ENCODE assay signal across 14 cellular contexts in genomic region chr3:52058111-52058510, GRCh38. TPM values are rescaled to one million over a fixed set of nuclear protein-coding genes. Genes with fewer than 3 reads are reported as not detected.
DNase-seq lines count a peak whose midpoint lies in the region; FAIRE-seq and TF ChIP-seq lines count a peak whose summit lies in the region.
"Had no signal": no experiment of that assay in that cellular context is flagged by ENCODE, and none has a peak within 500 bp of the region (broad histone marks: within the 10 kb centered on the region; RNA-seq: fewer than 3 reads in every experiment).

No MANE protein-coding gene starts in this region.

- H3K27me3 ChIP-seq in MM.1S (replicated peaks; ENCODE audit: insufficient read depth, low read length), result no peaks in the 10 kb centered on the region
- peaks cover 0 to 42% (median 0%) of the 10 kb centered on the region in 3 experiments for H3K27me3 ChIP-seq in neuronal stem cell (ENCODE audit: control insufficient read depth in 3 of 3, insufficient read depth in 3 of 3, low read depth in 1 of 3, low read length in 3 of 3)
- H3K27me3 ChIP-seq in tibial nerve, result no peaks in the 10 kb centered on the region
- H3K27me3 ChIP-seq: SJCRH30 had no signal

- H2BK120ac ChIP-seq in neuronal stem cell (ENCODE audit: low read depth, low read length), result no peak overlapping the region

- H2AFZ ChIP-seq in MM.1S (ENCODE audit: low read length), result peak overlapping the region; percentile 96
- peak overlapping the region; percentile 97 for H2AFZ ChIP-seq in neuronal stem cell (ENCODE audit: low read length)

- H2BK5ac ChIP-seq in neuronal stem cell (ENCODE audit: low read length), result no peak overlapping the region

- H4K20me1 ChIP-seq in MM.1S (ENCODE audit: insufficient read depth, low read length), result no peaks in the 10 kb centered on the region

- peak overlapping the region; percentile 77 for H2AK5ac ChIP-seq in neuronal stem cell (ENCODE audit: low read depth, low read length)

- H3K27me3 Mint-ChIP-seq in chondrocyte (ENCODE audit: low read depth), result no peaks in the 10 kb centered on the region

- H3K9me2 ChIP-seq in MM.1S (replicated peaks; ENCODE audit: insufficient read depth, low read length), result no peaks in the 10 kb centered on the region

- peak overlapping the region; percentile 40 for H3K18ac ChIP-seq in neuronal stem cell (ENCODE audit: low read length)

- no peak for TF ChIP-seq CTCF in MM.1S (IDR thresholded peaks at IDR 0.05; ENCODE audit: low read length)
- TF ChIP-seq CTCF in chondrocyte (IDR thresholded peaks at IDR 0.05), result no peak
- no peak for TF ChIP-seq CTCF in tibial nerve (IDR thresholded peaks at IDR 0.05)

- H3K27ac Mint-ChIP-seq in chondrocyte (ENCODE audit: unreplicated experiment), result no peak overlapping the region

- H3K9me3 ChIP-seq in MM.1S (replicated peaks; ENCODE audit: insufficient read depth, low read length), result no peaks in the 10 kb centered on the region
- no peaks in the 10 kb centered on the region for H3K9me3 ChIP-seq in neuronal stem cell (replicated peaks in 1 of 2; ENCODE audit: control insufficient read depth in 2 of 2, insufficient read depth in 1 of 2, low read depth in 1 of 2, low read length in 2 of 2)
- H3K9me3 ChIP-seq in tibial nerve, result no peaks in the 10 kb centered on the region
- H3K9me3 ChIP-seq: SJCRH30 had no signal

- no peak overlapping the region for H4K8ac ChIP-seq in neuronal stem cell (ENCODE audit: low read depth, low read length)

- peaks cover 9% of the 10 kb centered on the region for H3K79me1 ChIP-seq in neuronal stem cell (ENCODE audit: low read depth, low read length)

- peak overlapping the region; percentile 70 for H3K4me3 Mint-ChIP-seq in chondrocyte (ENCODE audit: unreplicated experiment)

- no peaks in the 10 kb centered on the region for H3K9me3 Mint-ChIP-seq in chondrocyte (ENCODE audit: low read depth)

- H3K36me3 Mint-ChIP-seq in chondrocyte (ENCODE audit: low read depth), result peaks cover 7% of the 10 kb centered on the region

- H3K27ac ChIP-seq in MM.1S (ENCODE audit: low read length) (no peak overlapping the region), neuronal stem cell (replicated peaks; ENCODE audit: low read length) (no peak overlapping the region), tibial nerve (peak overlapping the region in 2 of 4 donors; percentile 63 to 93)
- H3K27ac ChIP-seq: SJCRH30 had no signal

- no peak overlapping the region for H3K23ac ChIP-seq in neuronal stem cell (ENCODE audit: low read depth, low read length, poor library complexity)

- TF ChIP-seq EP300 in tibial nerve (IDR thresholded peaks at IDR 0.05), result no peak

- H3K9ac ChIP-seq in MM.1S (ENCODE audit: low read length) (peak overlapping the region; percentile 45; the same call in 1 of the 2 replicates), neuronal stem cell (ENCODE audit: low read depth, low read length, poor library complexity) (peak overlapping the region; percentile 35)

- H3K4ac ChIP-seq in neuronal stem cell (ENCODE audit: low read length), result no peak overlapping the region

- H4K91ac ChIP-seq in neuronal stem cell (ENCODE audit: low read depth, low read length, poor library complexity), result no peak overlapping the region

- H3K36me3 ChIP-seq in MM.1S (replicated peaks; ENCODE audit: insufficient read depth, low read length), result no peaks in the 10 kb centered on the region
- H3K36me3 ChIP-seq in neuronal stem cell (replicated peaks in 1 of 2; ENCODE audit: control insufficient read depth in 2 of 2, insufficient read depth in 2 of 2, low read length in 2 of 2), result peaks cover 12 to 15% of the 10 kb centered on the region in 2 donors
- H3K36me3 ChIP-seq in tibial nerve, result peaks cover 0 to 11% (median 0%) of the 10 kb centered on the region in 3 donors
- H3K36me3 ChIP-seq: SJCRH30 had no signal

- H3K4me2 ChIP-seq in MM.1S (ENCODE audit: low read depth, low read length) (peak overlapping the region; percentile 82; the same call in 1 of the 2 replicates), neuronal stem cell (ENCODE audit: insufficient read depth, low read length, poor library complexity, severe bottlenecking) (no peak overlapping the region)

- no peak for TF ChIP-seq POLR2A in H54 (IDR thresholded peaks at IDR 0.05; ENCODE audit: low read depth, low read length)
- no peak for TF ChIP-seq POLR2A in tibial nerve (IDR thresholded peaks at IDR 0.05)

- H3F3A ChIP-seq in MM.1S (ENCODE audit: insufficient read depth, low read length), result no peaks in the 10 kb centered on the region; the same call in 1 of the 2 replicates

- no CpG with 5 or more reads among the region's 6 CpGs for WGBS in neuronal stem cell (ENCODE audit: extremely low coverage in 2 of 2, insufficient read length in 2 of 2, insufficient replicate concordance in 1 of 2), 2 donors
- WGBS in tibial nerve, 2 donors, result 88 to 91% methylated on average over 6 of the region's 6 CpGs

- peak overlapping the region; percentile 42 for H2BK15ac ChIP-seq in neuronal stem cell (ENCODE audit: low read length)

- peak in 2 of 3 experiments; percentile 8 to 44 for DNase-seq in NCI-H1417 (lab: John Stamatoyannopoulos, UW)
- DNase-seq in NCI-H1417 treated with DMSO at 0.1 percent for 48 hours (lab: John Stamatoyannopoulos, UW), result no peak
- no peak for DNase-seq in MM.1S
- no peak for DNase-seq in chondrocyte (ENCODE audit: low spot score)
- DNase-seq in neuronal stem cell (ENCODE audit: low spot score), result no peak
- DNase-seq in stimulated activated CD8-positive, alpha-beta memory T cell treated with anti-CD3 and anti-CD28 coated beads, Interleukin-4, amount 100 ng/mL, for 48 hours, result no peak
- no peak for DNase-seq in H54 (ENCODE audit: insufficient read length, low spot score)
- DNase-seq in tibial nerve (ENCODE audit: low spot score in 2 of 2), result no peak
- DNase-seq: activated CD4-positive, alpha-beta T cell treated with anti-CD3 and anti-CD28 coated beads, Interleukin-2, amount 50 U/mL, for 1 hour; NCI-H446 treated with DMSO at 0.1 percent for 48 hours; posterior cingulate gyrus; SJCRH30; stimulated activated CD4-positive, alpha-beta T cell treated with anti-CD3 and anti-CD28 coated beads, Interleukin-2, amount 100 ng/mL, for 24 hours; stimulated activated naive CD4-positive, alpha-beta T cell treated with Interleukin-2 at 50 U/mL for 16 hours had no signal

- H3K14ac ChIP-seq in neuronal stem cell (ENCODE audit: low read length), result no peak overlapping the region

- H3K4me3 ChIP-seq in MM.1S (ENCODE audit: low read length) (no peak overlapping the region), neuronal stem cell (ENCODE audit: low read length in 2 of 2) (no peak overlapping the region), tibial nerve (no peak overlapping the region)

- no peak for FAIRE-seq in H54 (lab: Jason Lieb, UNC)

- peaks cover 32% of the 10 kb centered on the region for H3K4me1 Mint-ChIP-seq in chondrocyte (ENCODE audit: low read depth)

- no peak overlapping the region for H2BK12ac ChIP-seq in neuronal stem cell (ENCODE audit: low read length)

- peaks cover 19% of the 10 kb centered on the region for H3K4me1 ChIP-seq in MM.1S (ENCODE audit: low read length)
- peaks cover 15 to 16% of the 10 kb centered on the region in 2 donors for H3K4me1 ChIP-seq in neuronal stem cell (ENCODE audit: control insufficient read depth in 2 of 2, insufficient read depth in 1 of 2, low read depth in 1 of 2, low read length in 2 of 2)
- H3K4me1 ChIP-seq in tibial nerve, result peaks cover 0 to 34% (median 24%) of the 10 kb centered on the region in 4 donors

- peaks cover 27% of the 10 kb centered on the region for H3K79me2 ChIP-seq in MM.1S (ENCODE audit: low read length)

RNA-seq across cellular contexts. Expression of gene DUSP7, which starts 1.7 kb away (rescaled TPM):
- total RNA-seq in chondrocyte (32.5 to 33.6 TPM (median 33.3 TPM) in 3 replicates), tibial nerve (10 to 100 TPM in 3 of 4 donors, 1 to 10 TPM in 1; 8.1 to 15.0 (median 11.5) TPM)
- polyA plus RNA-seq in neuronal stem cell (2013, experiment 1 of 2), result 13.5 TPM
- polyA plus RNA-seq in neuronal stem cell (2013, experiment 2 of 2), result 13.8 TPM

Comparison
In these comparisons a context has a peak if more than half of its experiments do, and no peak if none do; other contexts are left out.
1. DNase-seq: peak in NCI-H1417 (2 of 3); none in NCI-H1417 treated with DMSO at 0.1 percent for 48 hours (single experiment), MM.1S (single experiment), chondrocyte (single experiment), neuronal stem cell (single experiment), stimulated activated CD8-positive, alpha-beta memory T cell treated with anti-CD3 and anti-CD28 coated beads, Interleukin-4, amount 100 ng/mL, for 48 hours (single experiment), H54 (single experiment) and tibial nerve (0 of 2).